Comparison of ENCODE assay signal across 1 cellular context in genomic region chr4:24561438-24562139, GRCh38.
TF ChIP-seq lines count a peak whose summit lies in the region.

No MANE protein-coding gene starts in this region.

TF ChIP-seq in K562, 482 proteins besides CTCF, POLR2A, EP300 and RAD21 (continued from another document):
- no peak for TF ChIP-seq ZBTB12 (CRISPR knock-in tag; IDR thresholded peaks at IDR 0.05)
TF ChIP-seq in K562: peak in this region for 4.
